24 cellular contexts compared by ENCODE assay signal in the genomic region with DNA sequence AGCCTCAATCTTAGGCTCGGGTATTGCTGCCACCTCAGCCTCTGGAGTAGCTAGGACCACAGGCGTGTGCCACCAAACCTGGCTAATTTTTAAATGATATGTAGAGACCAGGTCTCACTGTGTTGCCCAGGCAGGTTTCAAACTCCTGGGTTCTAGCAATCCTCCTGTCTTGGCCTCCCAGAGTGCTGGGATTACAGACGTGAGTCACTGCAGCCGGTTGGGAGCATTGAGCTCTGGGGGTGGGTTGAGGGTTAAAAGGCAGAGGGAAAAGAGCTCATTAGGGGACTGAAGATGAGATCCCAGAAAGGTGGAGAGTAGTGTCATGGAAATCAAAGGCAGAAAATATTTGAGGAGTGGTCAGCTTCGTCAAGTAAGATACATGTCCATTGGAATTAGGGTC. TPM values are rescaled to one million over a fixed set of nuclear protein-coding genes. Genes with fewer than 3 reads are reported as not detected.
"Had no signal": no experiment of that assay in that cellular context is flagged by ENCODE, and none has a peak within 500 bp of the region (broad histone marks: within the 10 kb centered on the region; RNA-seq: fewer than 3 reads in every experiment).

No MANE protein-coding gene starts in this region.

- H3K27ac Mint-ChIP-seq: activated B cell treated with CpG ODN at 0.5 μM for 24 hours; activated CD4-positive, alpha-beta T cell treated with anti-CD3 and anti-CD28 coated beads, Interleukin-2, amount 10 ng/mL, durations not matched to agents 24 days and 14 days; activated naive CD8-positive, alpha-beta T cell treated with anti-CD3 and anti-CD28 coated beads, Interleukin-2, amount 10 ng/mL, durations not matched to agents 7 days and 5 days; T-helper 17 cell had no signal

- H3K4me3 ChIP-seq: adrenal gland, breast epithelium, K562, Peyer's patch, SJSA1 had no signal

- H3K27ac ChIP-seq: adrenal gland, breast epithelium, Peyer's patch, SJSA1 had no signal

- H3K36me3 ChIP-seq: adrenal gland, breast epithelium, Peyer's patch had no signal

- H3K4me1 ChIP-seq: adrenal gland, breast epithelium, Peyer's patch, SJSA1 had no signal

- FAIRE-seq: K562 had no signal

- H3K9me3 ChIP-seq: adrenal gland, breast epithelium, Peyer's patch, SJSA1 had no signal

- DNase-seq: activated B cell treated with CpG ODN at 0.5 μM for 24 hours; activated CD4-positive, alpha-beta T cell treated with anti-CD3 and anti-CD28 coated beads for 1 hour; activated CD4-positive, alpha-beta T cell treated with anti-CD3 and anti-CD28 coated beads, Interleukin-2, amount 10 ng/mL, durations not matched to agents 24 days and 14 days; activated CD4-positive, alpha-beta T cell treated with anti-CD3 and anti-CD28 coated beads, Interleukin-2, amount 50 U/mL, for 48 hours; activated naive CD4-positive, alpha-beta T cell treated with anti-CD3 and anti-CD28 coated beads, Interleukin-2, amount 50 U/mL, for 16 hours; activated naive CD8-positive, alpha-beta T cell treated with anti-CD3 and anti-CD28 coated beads, Interleukin-2, amount 10 ng/mL, durations not matched to agents 7 days and 5 days; activated T-cell treated with anti-CD3 and anti-CD28 coated beads for 4 hours; activated T-cell treated with anti-CD3 and anti-CD28 coated beads, Interleukin-2, amount 50 U/mL, for 48 hours; anterior cingulate cortex; caudate nucleus; NCI-H1105 treated with DMSO at 0.1 percent for 48 hours; NCI-H1436 treated with DMSO at 0.1 percent for 48 hours; NCI-H187; NCI-H2081; NCI-H446; NCI-H524; Peyer's patch; SHP77; T-helper 17 cell; T-helper 9 cell had no signal

- ATAC-seq: K562, T-helper 17 cell had no signal

- H3K4me3 Mint-ChIP-seq: activated B cell treated with CpG ODN at 0.5 μM for 24 hours; activated CD4-positive, alpha-beta T cell treated with anti-CD3 and anti-CD28 coated beads, Interleukin-2, amount 10 ng/mL, durations not matched to agents 24 days and 14 days; activated naive CD8-positive, alpha-beta T cell treated with anti-CD3 and anti-CD28 coated beads, Interleukin-2, amount 10 ng/mL, durations not matched to agents 7 days and 5 days; T-helper 17 cell had no signal

- H3K9me3 Mint-ChIP-seq: activated B cell treated with CpG ODN at 0.5 μM for 24 hours; activated CD4-positive, alpha-beta T cell treated with anti-CD3 and anti-CD28 coated beads, Interleukin-2, amount 10 ng/mL, durations not matched to agents 24 days and 14 days; activated naive CD8-positive, alpha-beta T cell treated with anti-CD3 and anti-CD28 coated beads, Interleukin-2, amount 10 ng/mL, durations not matched to agents 7 days and 5 days had no signal

- H3K27me3 ChIP-seq: adrenal gland, breast epithelium, Peyer's patch, SJSA1 had no signal

- H3K27me3 Mint-ChIP-seq: activated B cell treated with CpG ODN at 0.5 μM for 24 hours; activated CD4-positive, alpha-beta T cell treated with anti-CD3 and anti-CD28 coated beads, Interleukin-2, amount 10 ng/mL, durations not matched to agents 24 days and 14 days; activated naive CD8-positive, alpha-beta T cell treated with anti-CD3 and anti-CD28 coated beads, Interleukin-2, amount 10 ng/mL, durations not matched to agents 7 days and 5 days; T-helper 17 cell had no signal

RNA-seq across cellular contexts. Expression of a gene that starts 51.5 kb away (rescaled TPM):
- total RNA-seq: activated B cell treated with CpG ODN at 0.5 μM for 24 hours, T-helper 17 cell had no signal
